1 cellular context compared by ENCODE assay signal in the genomic region with DNA sequence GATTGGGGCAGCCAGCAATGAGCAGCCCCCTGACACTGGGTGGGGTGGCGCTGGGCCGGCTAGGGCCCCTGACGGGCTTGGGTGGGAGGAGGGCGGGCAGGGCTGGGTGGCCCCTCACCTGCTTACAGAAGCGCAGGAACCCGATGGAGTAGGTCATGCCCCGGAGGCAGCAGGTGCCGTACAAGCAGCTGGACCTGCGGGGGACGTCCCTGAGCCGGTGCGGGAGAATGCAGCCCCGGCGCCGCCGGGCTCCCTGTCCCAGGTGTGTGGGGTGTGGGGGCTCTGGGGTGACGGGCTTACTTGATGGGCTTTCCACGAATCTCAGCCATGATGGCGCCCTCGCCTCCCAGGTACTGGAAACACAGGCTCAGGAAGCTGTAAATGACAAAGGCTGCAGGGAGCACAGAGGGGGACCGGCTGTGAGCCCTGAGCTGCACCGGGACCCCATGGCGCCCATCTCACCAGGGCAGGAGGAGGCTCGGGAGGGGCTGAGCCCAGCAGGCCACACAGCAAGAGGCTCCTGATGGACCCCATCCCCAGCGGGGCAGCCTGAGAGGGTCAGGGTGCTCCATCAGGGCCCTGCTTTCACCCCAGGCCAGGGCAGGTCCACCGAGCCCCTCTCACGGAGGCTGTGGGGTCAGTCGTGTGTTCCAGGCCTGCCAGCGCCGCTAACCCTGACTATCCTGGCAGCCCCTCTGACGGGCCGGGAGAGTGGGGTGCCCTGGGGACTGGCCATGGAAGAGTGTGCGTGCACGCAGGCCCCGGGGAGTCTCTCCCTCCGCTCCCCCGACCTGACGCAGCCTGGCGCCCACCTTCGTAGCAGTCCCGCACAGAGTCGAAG.
TF ChIP-seq lines count a peak whose summit lies in the region.

No MANE protein-coding gene starts in this region.

TF ChIP-seq in GM23338, 12 proteins besides CTCF, POLR2A, EP300 and RAD21 (continued from another document):
- TF ChIP-seq, protein P1, sequence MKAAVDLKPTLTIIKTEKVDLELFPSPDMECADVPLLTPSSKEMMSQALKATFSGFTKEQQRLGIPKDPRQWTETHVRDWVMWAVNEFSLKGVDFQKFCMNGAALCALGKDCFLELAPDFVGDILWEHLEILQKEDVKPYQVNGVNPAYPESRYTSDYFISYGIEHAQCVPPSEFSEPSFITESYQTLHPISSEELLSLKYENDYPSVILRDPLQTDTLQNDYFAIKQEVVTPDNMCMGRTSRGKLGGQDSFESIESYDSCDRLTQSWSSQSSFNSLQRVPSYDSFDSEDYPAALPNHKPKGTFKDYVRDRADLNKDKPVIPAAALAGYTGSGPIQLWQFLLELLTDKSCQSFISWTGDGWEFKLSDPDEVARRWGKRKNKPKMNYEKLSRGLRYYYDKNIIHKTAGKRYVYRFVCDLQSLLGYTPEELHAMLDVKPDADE (IDR thresholded peaks at IDR 0.05) = no peak
- TF ChIP-seq NANOG (IDR thresholded peaks at IDR 0.05; ENCODE audit: borderline replicate concordance) = no peak
